In the genomic region with DNA sequence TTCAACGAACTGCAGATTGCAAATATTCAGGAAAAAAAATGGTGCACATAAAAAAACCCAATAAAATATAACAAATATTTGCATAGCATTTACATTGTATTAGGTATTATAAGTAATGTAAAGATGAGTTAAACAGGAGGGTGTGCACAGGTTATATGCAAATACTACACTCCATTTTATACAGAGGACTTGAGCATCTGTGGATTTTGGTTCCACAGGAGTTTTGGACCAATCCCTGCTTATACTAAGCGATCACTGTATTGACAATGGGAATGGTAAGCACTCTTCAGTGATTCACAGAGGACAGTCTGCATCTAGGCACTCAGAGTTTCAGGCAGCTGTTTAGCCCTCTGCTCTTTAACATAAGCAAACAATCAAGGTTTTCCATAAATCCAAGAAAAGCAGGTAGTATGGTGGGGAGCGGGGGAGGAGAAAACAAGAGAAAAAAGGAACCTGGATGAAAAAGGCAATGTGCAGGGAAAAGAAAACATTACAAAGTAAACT, we compare ENCODE assay signal across 2 cellular contexts.
TF ChIP-seq lines count a peak whose summit lies in the region.

No MANE protein-coding gene starts in this region.

TF ChIP-seq in A549, 52 proteins besides CTCF, POLR2A, EP300 and RAD21 (continued from another document):
- TF ChIP-seq, protein P1, sequence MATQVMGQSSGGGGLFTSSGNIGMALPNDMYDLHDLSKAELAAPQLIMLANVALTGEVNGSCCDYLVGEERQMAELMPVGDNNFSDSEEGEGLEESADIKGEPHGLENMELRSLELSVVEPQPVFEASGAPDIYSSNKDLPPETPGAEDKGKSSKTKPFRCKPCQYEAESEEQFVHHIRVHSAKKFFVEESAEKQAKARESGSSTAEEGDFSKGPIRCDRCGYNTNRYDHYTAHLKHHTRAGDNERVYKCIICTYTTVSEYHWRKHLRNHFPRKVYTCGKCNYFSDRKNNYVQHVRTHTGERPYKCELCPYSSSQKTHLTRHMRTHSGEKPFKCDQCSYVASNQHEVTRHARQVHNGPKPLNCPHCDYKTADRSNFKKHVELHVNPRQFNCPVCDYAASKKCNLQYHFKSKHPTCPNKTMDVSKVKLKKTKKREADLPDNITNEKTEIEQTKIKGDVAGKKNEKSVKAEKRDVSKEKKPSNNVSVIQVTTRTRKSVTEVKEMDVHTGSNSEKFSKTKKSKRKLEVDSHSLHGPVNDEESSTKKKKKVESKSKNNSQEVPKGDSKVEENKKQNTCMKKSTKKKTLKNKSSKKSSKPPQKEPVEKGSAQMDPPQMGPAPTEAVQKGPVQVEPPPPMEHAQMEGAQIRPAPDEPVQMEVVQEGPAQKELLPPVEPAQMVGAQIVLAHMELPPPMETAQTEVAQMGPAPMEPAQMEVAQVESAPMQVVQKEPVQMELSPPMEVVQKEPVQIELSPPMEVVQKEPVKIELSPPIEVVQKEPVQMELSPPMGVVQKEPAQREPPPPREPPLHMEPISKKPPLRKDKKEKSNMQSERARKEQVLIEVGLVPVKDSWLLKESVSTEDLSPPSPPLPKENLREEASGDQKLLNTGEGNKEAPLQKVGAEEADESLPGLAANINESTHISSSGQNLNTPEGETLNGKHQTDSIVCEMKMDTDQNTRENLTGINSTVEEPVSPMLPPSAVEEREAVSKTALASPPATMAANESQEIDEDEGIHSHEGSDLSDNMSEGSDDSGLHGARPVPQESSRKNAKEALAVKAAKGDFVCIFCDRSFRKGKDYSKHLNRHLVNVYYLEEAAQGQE (IDR thresholded peaks at IDR 0.05) = no peak
- TF ChIP-seq FOSL2 (IDR thresholded peaks at IDR 0.05) (no peak), FOSL2 (CRISPR knock-in tag; IDR thresholded peaks at IDR 0.05) (no peak), NR3C1 (IDR thresholded peaks at IDR 0.05) (no peak), MAFK (IDR thresholded peaks at IDR 0.05; ENCODE audit: partially characterized antibody) (no peak), ZC3H11A (IDR thresholded peaks at IDR 0.05) (no peak), RARB (CRISPR knock-in tag; IDR thresholded peaks at IDR 0.05) (no peak), RCOR1 (IDR thresholded peaks at IDR 0.05; ENCODE audit: low read depth, low read length) (no peak), SREBF2 (IDR thresholded peaks at IDR 0.05) (no peak), MYC (IDR thresholded peaks at IDR 0.05; ENCODE audit: borderline replicate concordance, low read length) (no peak), FOSB (CRISPR knock-in tag; IDR thresholded peaks at IDR 0.05) (no peak), GATA3 (IDR thresholded peaks at IDR 0.05; ENCODE audit: borderline replicate concordance) (no peak), TP53 (CRISPR knock-in tag; IDR thresholded peaks at IDR 0.05) (no peak)

TF ChIP-seq in GM23338, 12 proteins besides CTCF, POLR2A, EP300 and RAD21 (continued from another document):
- TF ChIP-seq, protein P2, sequence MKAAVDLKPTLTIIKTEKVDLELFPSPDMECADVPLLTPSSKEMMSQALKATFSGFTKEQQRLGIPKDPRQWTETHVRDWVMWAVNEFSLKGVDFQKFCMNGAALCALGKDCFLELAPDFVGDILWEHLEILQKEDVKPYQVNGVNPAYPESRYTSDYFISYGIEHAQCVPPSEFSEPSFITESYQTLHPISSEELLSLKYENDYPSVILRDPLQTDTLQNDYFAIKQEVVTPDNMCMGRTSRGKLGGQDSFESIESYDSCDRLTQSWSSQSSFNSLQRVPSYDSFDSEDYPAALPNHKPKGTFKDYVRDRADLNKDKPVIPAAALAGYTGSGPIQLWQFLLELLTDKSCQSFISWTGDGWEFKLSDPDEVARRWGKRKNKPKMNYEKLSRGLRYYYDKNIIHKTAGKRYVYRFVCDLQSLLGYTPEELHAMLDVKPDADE (IDR thresholded peaks at IDR 0.05) = no peak
- TF ChIP-seq JUNB (IDR thresholded peaks at IDR 0.05; ENCODE audit: unreplicated experiment) (no peak), STAT1 (IDR thresholded peaks at IDR 0.05; ENCODE audit: unreplicated experiment) (no peak)
- TF ChIP-seq, protein P1 (IDR thresholded peaks at IDR 0.05; ENCODE audit: unreplicated experiment) = no peak
- TF ChIP-seq, protein P3, sequence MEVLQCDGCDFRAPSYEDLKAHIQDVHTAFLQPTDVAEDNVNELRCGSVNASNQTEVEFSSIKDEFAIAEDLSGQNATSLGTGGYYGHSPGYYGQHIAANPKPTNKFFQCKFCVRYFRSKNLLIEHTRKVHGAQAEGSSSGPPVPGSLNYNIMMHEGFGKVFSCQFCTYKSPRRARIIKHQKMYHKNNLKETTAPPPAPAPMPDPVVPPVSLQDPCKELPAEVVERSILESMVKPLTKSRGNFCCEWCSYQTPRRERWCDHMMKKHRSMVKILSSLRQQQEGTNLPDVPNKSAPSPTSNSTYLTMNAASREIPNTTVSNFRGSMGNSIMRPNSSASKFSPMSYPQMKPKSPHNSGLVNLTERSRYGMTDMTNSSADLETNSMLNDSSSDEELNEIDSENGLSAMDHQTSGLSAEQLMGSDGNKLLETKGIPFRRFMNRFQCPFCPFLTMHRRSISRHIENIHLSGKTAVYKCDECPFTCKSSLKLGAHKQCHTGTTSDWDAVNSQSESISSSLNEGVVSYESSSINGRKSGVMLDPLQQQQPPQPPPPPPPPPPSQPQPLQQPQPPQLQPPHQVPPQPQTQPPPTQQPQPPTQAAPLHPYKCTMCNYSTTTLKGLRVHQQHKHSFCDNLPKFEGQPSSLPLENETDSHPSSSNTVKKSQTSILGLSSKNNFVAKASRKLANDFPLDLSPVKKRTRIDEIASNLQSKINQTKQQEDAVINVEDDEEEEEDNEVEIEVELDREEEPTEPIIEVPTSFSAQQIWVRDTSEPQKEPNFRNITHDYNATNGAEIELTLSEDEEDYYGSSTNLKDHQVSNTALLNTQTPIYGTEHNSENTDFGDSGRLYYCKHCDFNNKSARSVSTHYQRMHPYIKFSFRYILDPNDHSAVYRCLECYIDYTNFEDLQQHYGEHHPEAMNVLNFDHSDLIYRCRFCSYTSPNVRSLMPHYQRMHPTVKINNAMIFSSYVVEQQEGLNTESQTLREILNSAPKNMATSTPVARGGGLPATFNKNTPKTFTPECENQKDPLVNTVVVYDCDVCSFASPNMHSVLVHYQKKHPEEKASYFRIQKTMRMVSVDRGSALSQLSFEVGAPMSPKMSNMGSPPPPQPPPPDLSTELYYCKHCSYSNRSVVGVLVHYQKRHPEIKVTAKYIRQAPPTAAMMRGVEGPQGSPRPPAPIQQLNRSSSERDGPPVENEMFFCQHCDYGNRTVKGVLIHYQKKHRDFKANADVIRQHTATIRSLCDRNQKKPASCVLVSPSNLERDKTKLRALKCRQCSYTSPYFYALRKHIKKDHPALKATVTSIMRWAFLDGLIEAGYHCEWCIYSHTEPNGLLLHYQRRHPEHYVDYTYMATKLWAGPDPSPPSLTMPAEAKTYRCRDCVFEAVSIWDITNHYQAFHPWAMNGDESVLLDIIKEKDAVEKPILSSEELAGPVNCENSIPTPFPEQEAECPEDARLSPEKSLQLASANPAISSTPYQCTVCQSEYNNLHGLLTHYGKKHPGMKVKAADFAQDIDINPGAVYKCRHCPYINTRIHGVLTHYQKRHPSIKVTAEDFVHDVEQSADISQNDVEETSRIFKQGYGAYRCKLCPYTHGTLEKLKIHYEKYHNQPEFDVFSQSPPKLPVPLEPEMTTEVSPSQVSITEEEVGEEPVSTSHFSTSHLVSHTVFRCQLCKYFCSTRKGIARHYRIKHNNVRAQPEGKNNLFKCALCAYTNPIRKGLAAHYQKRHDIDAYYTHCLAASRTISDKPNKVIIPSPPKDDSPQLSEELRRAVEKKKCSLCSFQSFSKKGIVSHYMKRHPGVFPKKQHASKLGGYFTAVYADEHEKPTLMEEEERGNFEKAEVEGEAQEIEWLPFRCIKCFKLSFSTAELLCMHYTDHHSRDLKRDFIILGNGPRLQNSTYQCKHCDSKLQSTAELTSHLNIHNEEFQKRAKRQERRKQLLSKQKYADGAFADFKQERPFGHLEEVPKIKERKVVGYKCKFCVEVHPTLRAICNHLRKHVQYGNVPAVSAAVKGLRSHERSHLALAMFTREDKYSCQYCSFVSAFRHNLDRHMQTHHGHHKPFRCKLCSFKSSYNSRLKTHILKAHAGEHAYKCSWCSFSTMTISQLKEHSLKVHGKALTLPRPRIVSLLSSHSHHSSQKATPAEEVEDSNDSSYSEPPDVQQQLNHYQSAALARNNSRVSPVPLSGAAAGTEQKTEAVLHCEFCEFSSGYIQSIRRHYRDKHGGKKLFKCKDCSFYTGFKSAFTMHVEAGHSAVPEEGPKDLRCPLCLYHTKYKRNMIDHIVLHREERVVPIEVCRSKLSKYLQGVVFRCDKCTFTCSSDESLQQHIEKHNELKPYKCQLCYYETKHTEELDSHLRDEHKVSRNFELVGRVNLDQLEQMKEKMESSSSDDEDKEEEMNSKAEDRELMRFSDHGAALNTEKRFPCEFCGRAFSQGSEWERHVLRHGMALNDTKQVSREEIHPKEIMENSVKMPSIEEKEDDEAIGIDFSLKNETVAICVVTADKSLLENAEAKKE (CRISPR knock-in tag; IDR thresholded peaks at IDR 0.05) = no peak
